In genomic region chr17:59151007-59151406, GRCh38 we compare ENCODE assay signal across 19 cellular contexts. TPM values are rescaled to one million over a fixed set of nuclear protein-coding genes. Genes with fewer than 3 reads are reported as not detected.
DNase-seq lines count a peak whose midpoint lies in the region; ATAC-seq and TF ChIP-seq lines count a peak whose summit lies in the region.
"Had no signal": no experiment of that assay in that cellular context is flagged by ENCODE, and none has a peak within 500 bp of the region (broad histone marks: within the 10 kb centered on the region; RNA-seq: fewer than 3 reads in every experiment).

No MANE protein-coding gene starts in this region.

- peaks cover 31% of the 10 kb centered on the region for H3K4me1 Mint-ChIP-seq in T-helper 1 cell treated with Interleukin-12 subunit alpha and Interleukin-12 subunit beta and Interleukin-4 antibody, amounts not matched to agents 30 μg/mL and 1 μg/mL, for 36 hours (ENCODE audit: low read depth)
- peaks cover 30% of the 10 kb centered on the region for H3K4me1 Mint-ChIP-seq in stimulated activated effector memory CD8-positive, alpha-beta T cell treated with anti-CD3 and anti-CD28 coated beads, Interleukin-12 subunit alpha, Interleukin-12 subunit beta, amount 100 ng/mL, for 72 hours

- H3K4me3 Mint-ChIP-seq in T-helper 1 cell treated with Interleukin-12 subunit alpha and Interleukin-12 subunit beta and Interleukin-4 antibody, amounts not matched to agents 30 μg/mL and 1 μg/mL, for 36 hours: no peak overlapping the region
- no peak overlapping the region for H3K4me3 Mint-ChIP-seq in stimulated activated effector memory CD8-positive, alpha-beta T cell treated with anti-CD3 and anti-CD28 coated beads, Interleukin-12 subunit alpha, Interleukin-12 subunit beta, amount 100 ng/mL, for 72 hours
- H3K4me3 Mint-ChIP-seq: activated naive CD4-positive, alpha-beta T cell treated with anti-CD3 and anti-CD28 coated beads, Interleukin-2, amount 50 U/mL, for 24 hours had no signal

- H3K9me3 ChIP-seq in KOPT-K1 (ENCODE audit: insufficient read depth, low read length, poor library complexity, severe bottlenecking) (no peaks in the 10 kb centered on the region), breast epithelium (no peaks in the 10 kb centered on the region)
- H3K9me3 ChIP-seq: BLaER1 treated with 17β-estradiol and CSF1 and Interleukin-3, amounts not matched to agents 10 nM and 100 nM; MG63; prostate gland had no signal

- peaks cover 23% of the 10 kb centered on the region for H3K36me3 ChIP-seq in KOPT-K1 (ENCODE audit: insufficient read depth, low read length)
- H3K36me3 ChIP-seq in breast epithelium: no peaks in the 10 kb centered on the region
- H3K36me3 ChIP-seq: prostate gland had no signal

- intact Hi-C loops in breast epithelium (cut with DNase I; ENCODE audit: low total_unique reads): no loop called here

- H3K27me3 ChIP-seq in breast epithelium: no peaks in the 10 kb centered on the region
- H3K27me3 ChIP-seq: BLaER1 treated with 17β-estradiol and CSF1 and Interleukin-3, amounts not matched to agents 10 nM and 100 nM; dorsolateral prefrontal cortex; MG63 had no signal

- peaks cover 9% of the 10 kb centered on the region for H3K36me3 Mint-ChIP-seq in T-helper 1 cell treated with Interleukin-12 subunit alpha and Interleukin-12 subunit beta and Interleukin-4 antibody, amounts not matched to agents 30 μg/mL and 1 μg/mL, for 36 hours (ENCODE audit: low read depth)
- peaks cover 14% of the 10 kb centered on the region for H3K36me3 Mint-ChIP-seq in stimulated activated effector memory CD8-positive, alpha-beta T cell treated with anti-CD3 and anti-CD28 coated beads, Interleukin-12 subunit alpha, Interleukin-12 subunit beta, amount 100 ng/mL, for 72 hours

- no peaks in the 10 kb centered on the region for H3K27me3 Mint-ChIP-seq in T-helper 1 cell treated with Interleukin-12 subunit alpha and Interleukin-12 subunit beta and Interleukin-4 antibody, amounts not matched to agents 30 μg/mL and 1 μg/mL, for 36 hours (ENCODE audit: low read depth)
- H3K27me3 Mint-ChIP-seq: activated naive CD4-positive, alpha-beta T cell treated with anti-CD3 and anti-CD28 coated beads, Interleukin-2, amount 50 U/mL, for 24 hours; naive thymus-derived CD4-positive, alpha-beta T cell had no signal

- H3K9me3 Mint-ChIP-seq in T-helper 1 cell treated with Interleukin-12 subunit alpha and Interleukin-12 subunit beta and Interleukin-4 antibody, amounts not matched to agents 30 μg/mL and 1 μg/mL, for 36 hours: no peaks in the 10 kb centered on the region
- H3K9me3 Mint-ChIP-seq in stimulated activated effector memory CD8-positive, alpha-beta T cell treated with anti-CD3 and anti-CD28 coated beads, Interleukin-12 subunit alpha, Interleukin-12 subunit beta, amount 100 ng/mL, for 72 hours: no peaks in the 10 kb centered on the region
- H3K9me3 Mint-ChIP-seq: activated naive CD4-positive, alpha-beta T cell treated with anti-CD3 and anti-CD28 coated beads, Interleukin-2, amount 50 U/mL, for 24 hours had no signal

- DNase-seq in fibroblast of peridontal ligament (ENCODE audit: extremely low read depth) (peak; percentile 54), breast epithelium (ENCODE audit: low spot score in 2 of 2) (no peak), NCI-H82 treated with DMSO at 0.1 percent for 48 hours (lab: John Stamatoyannopoulos, UW; ENCODE audit: unreplicated experiment) (no peak), GDM1 (lab: John Stamatoyannopoulos, UW) (no peak)
- no peak for DNase-seq in stimulated activated effector memory CD8-positive, alpha-beta T cell treated with anti-CD3 and anti-CD28 coated beads, Interleukin-12 subunit alpha, Interleukin-12 subunit beta, amount 100 ng/mL, for 72 hours (ENCODE audit: low spot score in 2 of 2)
- DNase-seq: activated CD4-positive, alpha-beta T cell treated with anti-CD3 and anti-CD28 coated beads, Interleukin-2, amount 50 U/mL, for 1 hour; dorsolateral prefrontal cortex; erythroblast; H7; MG63; naive thymus-derived CD4-positive, alpha-beta T cell; NCI-H446; OCI-M1 had no signal

- H3K27ac ChIP-seq in KOPT-K1 (ENCODE audit: low read depth, low read length, poor library complexity, severe bottlenecking) (peak overlapping the region; percentile 32), breast epithelium (no peak overlapping the region)
- H3K27ac ChIP-seq: BLaER1 treated with 17β-estradiol and CSF1 and Interleukin-3, amounts not matched to agents 10 nM and 100 nM; prostate gland had no signal

- no peak for ATAC-seq in stimulated activated effector memory CD8-positive, alpha-beta T cell treated with anti-CD3 and anti-CD28 coated beads, Interleukin-12 subunit alpha, Interleukin-12 subunit beta, amount 100 ng/mL, for 72 hours
- ATAC-seq: naive thymus-derived CD4-positive, alpha-beta T cell had no signal

- H3K4me1 ChIP-seq in breast epithelium: no peaks in the 10 kb centered on the region
- H3K4me1 ChIP-seq: prostate gland had no signal

- no peak for TF ChIP-seq CTCF in breast epithelium (IDR thresholded peaks at IDR 0.05)

- H3K4me3 ChIP-seq in breast epithelium: no peak overlapping the region
- H3K4me3 ChIP-seq: BLaER1 treated with 17β-estradiol and CSF1 and Interleukin-3, amounts not matched to agents 10 nM and 100 nM; lung; prostate gland had no signal

- H3K27ac Mint-ChIP-seq in T-helper 1 cell treated with Interleukin-12 subunit alpha and Interleukin-12 subunit beta and Interleukin-4 antibody, amounts not matched to agents 30 μg/mL and 1 μg/mL, for 36 hours: peak overlapping the region; percentile 36
- peak overlapping the region; percentile 4 for H3K27ac Mint-ChIP-seq in stimulated activated effector memory CD8-positive, alpha-beta T cell treated with anti-CD3 and anti-CD28 coated beads, Interleukin-12 subunit alpha, Interleukin-12 subunit beta, amount 100 ng/mL, for 72 hours
- H3K27ac Mint-ChIP-seq: activated naive CD4-positive, alpha-beta T cell treated with anti-CD3 and anti-CD28 coated beads, Interleukin-2, amount 50 U/mL, for 24 hours had no signal

- no peak for TF ChIP-seq POLR2A in breast epithelium (IDR thresholded peaks at IDR 0.05)

RNA-seq across cellular contexts. Expression of gene SKA2, which starts 4.0 kb away (rescaled TPM):
- 10 to 100 TPM; 11.8 to 19.5 (median 12.7) TPM for total RNA-seq in breast epithelium

RNA-seq across cellular contexts. Expression of gene PRR11, which starts 4.5 kb away (rescaled TPM):
- 10 to 100 TPM in 1 of 3 donors, 1 to 10 TPM in 1, under 1 TPM in 1; 0.33 to 25.1 (median 1.2) TPM for total RNA-seq in breast epithelium

RNA-seq across cellular contexts. Expression of gene TRIM37, which starts 44.3 kb away (rescaled TPM):
- total RNA-seq in breast epithelium: 10 to 100 TPM; 18.7 to 24.6 (median 20.9) TPM

RNA-seq across cellular contexts. Expression of gene SMG8, which starts 58.8 kb away (rescaled TPM):
- 10 to 100 TPM; 10.2 to 15.5 (median 12.2) TPM for total RNA-seq in breast epithelium
